ENCODE assay signal across 26 cellular contexts in genomic region chr4:124230268-124230667, GRCh38.
"Had no signal": no experiment of that assay in that cellular context is flagged by ENCODE, and none has a peak within 500 bp of the region (broad histone marks: within the 10 kb centered on the region; RNA-seq: fewer than 3 reads in every experiment).

No MANE protein-coding gene starts in this region.

- H3K4me2 ChIP-seq: hepatocyte had no signal

- H2AFZ ChIP-seq: hepatocyte had no signal

- ATAC-seq: effector memory CD8-positive, alpha-beta T cell; esophagus mucosa; foreskin keratinocyte; gastrocnemius medialis; gastroesophageal sphincter; heart left ventricle; heart right ventricle had no signal

- H3K4me1 Mint-ChIP-seq: endodermal cell had no signal

- H3K4me3 ChIP-seq: colonic mucosa, coronary artery, dorsolateral prefrontal cortex, esophagus muscularis mucosa, esophagus squamous epithelium, gastrocnemius medialis, gastroesophageal sphincter, heart left ventricle, heart right ventricle, hepatocyte had no signal

- H3K27me3 ChIP-seq: colonic mucosa, dorsolateral prefrontal cortex, esophagus muscularis mucosa, esophagus squamous epithelium, foreskin keratinocyte, gastrocnemius medialis, gastroesophageal sphincter, heart left ventricle, heart right ventricle, hepatocyte had no signal

- H3K27ac Mint-ChIP-seq: dendritic cell treated with granulocyte-macrophage colony-stimulating factor and Interleukin-4, amounts not matched to agents 40 ng/mL and 50 ng/mL, for 4 days; effector memory CD8-positive, alpha-beta T cell; endodermal cell had no signal

- H3K79me2 ChIP-seq: hepatocyte had no signal

- H3K27ac ChIP-seq: colonic mucosa, coronary artery, dorsolateral prefrontal cortex, epithelial cell of prostate, esophagus muscularis mucosa, esophagus squamous epithelium, foreskin keratinocyte, gastrocnemius medialis, gastroesophageal sphincter, heart left ventricle, heart right ventricle, hepatocyte had no signal

- H3K4me3 Mint-ChIP-seq: dendritic cell treated with granulocyte-macrophage colony-stimulating factor and Interleukin-4, amounts not matched to agents 40 ng/mL and 50 ng/mL, for 4 days; effector memory CD8-positive, alpha-beta T cell; endodermal cell had no signal

- H3K36me3 ChIP-seq: colonic mucosa, esophagus muscularis mucosa, esophagus squamous epithelium, gastrocnemius medialis, gastroesophageal sphincter, heart left ventricle, heart right ventricle had no signal

- H3K9me3 ChIP-seq: colonic mucosa, esophagus squamous epithelium had no signal

- DNase-seq: colonic mucosa; cortex of kidney; dermis blood vessel endothelial cell; dorsolateral prefrontal cortex; effector CD4-positive, alpha-beta T cell; effector CD8-positive, alpha-beta T cell; effector memory CD4-positive, alpha-beta T cell; effector memory CD8-positive, alpha-beta T cell; endodermal cell; erythroblast; esophagus squamous epithelium; foreskin fibroblast; foreskin keratinocyte; foreskin melanocyte; gastrocnemius medialis; glutamatergic neuron; head of caudate nucleus; heart left ventricle; heart right ventricle had no signal

- H3K4me1 ChIP-seq: colonic mucosa, esophagus muscularis mucosa, esophagus squamous epithelium, foreskin keratinocyte, gastrocnemius medialis, gastroesophageal sphincter, heart left ventricle, heart right ventricle had no signal

- H3K27me3 Mint-ChIP-seq: dendritic cell treated with granulocyte-macrophage colony-stimulating factor and Interleukin-4, amounts not matched to agents 40 ng/mL and 50 ng/mL, for 4 days; effector memory CD8-positive, alpha-beta T cell had no signal
